In the genomic region with DNA sequence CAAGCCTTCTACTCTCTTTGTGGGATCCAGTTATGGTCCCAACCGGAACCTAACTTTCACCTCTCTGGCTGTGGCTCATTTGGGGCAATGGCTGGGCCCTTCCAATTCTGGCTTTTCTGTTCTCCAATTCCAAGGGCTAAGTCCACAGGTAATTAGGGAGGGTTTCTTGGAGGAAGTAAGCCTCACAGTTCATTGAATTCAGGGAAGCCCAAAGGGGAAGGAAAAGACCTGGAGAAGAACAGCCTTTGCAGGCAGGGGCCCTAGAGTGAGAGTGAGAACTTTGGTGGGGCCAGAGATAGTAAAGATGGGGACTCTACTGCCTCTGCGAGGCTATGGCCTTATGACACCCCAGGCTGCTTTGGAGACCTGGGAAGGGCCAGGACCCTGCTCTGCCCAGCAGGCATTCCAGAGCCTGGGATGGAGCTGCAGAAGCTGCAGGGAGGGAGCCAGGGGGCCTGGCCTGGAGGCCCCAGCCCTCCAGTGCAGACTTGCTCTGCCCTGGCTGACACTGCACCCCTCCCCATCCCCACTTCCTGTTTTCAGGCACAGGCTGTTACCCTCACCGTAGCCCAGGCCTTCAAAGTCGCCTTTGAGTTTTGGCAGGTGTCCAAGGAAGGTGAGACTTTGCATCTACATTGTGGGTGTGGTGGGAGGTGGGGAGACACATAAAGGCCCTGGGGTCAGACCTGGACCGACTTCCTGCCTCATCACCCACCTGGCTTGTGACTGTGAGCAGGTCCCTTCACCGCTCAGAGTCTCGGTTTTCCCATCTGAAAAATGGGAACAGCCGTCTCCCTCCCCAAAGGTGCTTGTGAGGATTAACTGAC, we compare ENCODE assay signal across 8 cellular contexts. TPM values are rescaled to one million over a fixed set of nuclear protein-coding genes. Genes with fewer than 3 reads are reported as not detected.
DNase-seq lines count a peak whose midpoint lies in the region; ATAC-seq and TF ChIP-seq lines count a peak whose summit lies in the region.

No MANE protein-coding gene starts in this region.

- H3K27me3 ChIP-seq in duodenal mucosa (ENCODE audit: control insufficient read depth in 1 of 2, insufficient read depth in 2 of 2, low read length in 2 of 2) (no peaks in the 10 kb centered on the region), esophagus muscularis mucosa (no peaks in the 10 kb centered on the region)

- H3K36me3 ChIP-seq in duodenal mucosa (ENCODE audit: control insufficient read depth in 1 of 2, insufficient read depth in 2 of 2, low read length in 2 of 2), result peaks cover 12 to 32% of the 10 kb centered on the region in 2 donors
- peaks cover 0 to 67% (median 53%) of the 10 kb centered on the region in 4 donors for H3K36me3 ChIP-seq in esophagus muscularis mucosa

- H3K36me3 Mint-ChIP-seq in activated B cell treated with CpG ODN at 0.5 μM for 24 hours (ENCODE audit: low read depth), result peaks cover 14% of the 10 kb centered on the region

- H3K4me3 ChIP-seq in duodenal mucosa (ENCODE audit: low read depth in 1 of 2, low read length in 2 of 2), result peak overlapping the region; percentile 6 to 8
- H3K4me3 ChIP-seq in esophagus muscularis mucosa, result no peak overlapping the region

- no peak for TF ChIP-seq EP300 in esophagus muscularis mucosa (IDR thresholded peaks at IDR 0.05)

- whole genome bisulfite sequencing in esophagus muscularis mucosa, result 77% methylated on average over 6 of the region's 8 CpGs

- no peaks in the 10 kb centered on the region for H3K27me3 Mint-ChIP-seq in activated B cell treated with CpG ODN at 0.5 μM for 24 hours

- ATAC-seq in GM18861 (IDR thresholded peaks at IDR 0.05; ENCODE audit: unreplicated experiment), result peak; percentile 57
- ATAC-seq in HG03159 (IDR thresholded peaks at IDR 0.05; ENCODE audit: unreplicated experiment), result peak; percentile 85
- peak; percentile 94 for ATAC-seq in activated B cell treated with CpG ODN at 0.5 μM for 24 hours (ENCODE audit: low read depth)

- TF ChIP-seq POLR2A in esophagus muscularis mucosa (IDR thresholded peaks at IDR 0.05; ENCODE audit: low read depth), result no peak

- POLR2A ChIA-PET in activated B cell treated with CpG ODN at 0.5 μM for 24 hours (lab: Charles Lee), result no interaction called here

- H3K4me1 Mint-ChIP-seq in activated B cell treated with CpG ODN at 0.5 μM for 24 hours, result peaks cover 57% of the 10 kb centered on the region

- peak; percentile 43 for DNase-seq in activated B cell treated with CpG ODN at 0.5 μM for 24 hours
- peak; percentile 19 to 38 for DNase-seq in stimulated activated CD8-positive, alpha-beta memory T cell treated with anti-CD3 and anti-CD28 coated beads, Interleukin-2, amount 100 ng/mL, for 48 hours (ENCODE audit: low read depth in 2 of 2)
- no peak for DNase-seq in T1000 (lab: John Stamatoyannopoulos, UW)
- no peak for DNase-seq in esophagus muscularis mucosa (ENCODE audit: extremely low spot score)
- no peak for DNase-seq in NCI-H1930 (lab: John Stamatoyannopoulos, UW)

- intact Hi-C loops in activated B cell treated with CpG ODN at 0.5 μM for 24 hours (cut with micrococcal nuclease) (loop anchor here (1.0 to 5.0 kb wide), 2 partner anchors 13 to 55 kb away; a partner anchor contains a TSS), esophagus muscularis mucosa (cut with DNase I) (no loop called here)

- H3K27ac ChIP-seq in duodenal mucosa (ENCODE audit: low read depth, low read length) (peak overlapping the region; percentile 34), esophagus muscularis mucosa (replicated peaks in 1 of 4) (peak overlapping the region in 2 of 4 donors; percentile 7 to 30)

- TF ChIP-seq CTCF in activated B cell treated with CpG ODN at 0.5 μM for 24 hours (IDR thresholded peaks at IDR 0.05) (no peak), esophagus muscularis mucosa (IDR thresholded peaks at IDR 0.05) (no peak)

- H3K9me3 ChIP-seq in duodenal mucosa (ENCODE audit: control insufficient read depth in 1 of 2, low read length in 2 of 2) (no peaks in the 10 kb centered on the region), esophagus muscularis mucosa (no peaks in the 10 kb centered on the region)

- H3K4me3 Mint-ChIP-seq in activated B cell treated with CpG ODN at 0.5 μM for 24 hours, result no peak overlapping the region

- peak overlapping the region; percentile 11 to 28 for H3K9ac ChIP-seq in duodenal mucosa (ENCODE audit: low read depth in 1 of 2, low read length in 2 of 2)

- CTCF ChIA-PET in activated B cell treated with CpG ODN at 0.5 μM for 24 hours (lab: Charles Lee), result no interaction called here

- H3K4me1 ChIP-seq in duodenal mucosa (ENCODE audit: control insufficient read depth in 1 of 2, insufficient read depth in 2 of 2, low read length in 2 of 2), result peaks cover 27 to 28% of the 10 kb centered on the region in 2 donors
- peaks cover 37 to 73% (median 51%) of the 10 kb centered on the region in 4 donors for H3K4me1 ChIP-seq in esophagus muscularis mucosa

- no peaks in the 10 kb centered on the region for H3K9me3 Mint-ChIP-seq in activated B cell treated with CpG ODN at 0.5 μM for 24 hours

- peak overlapping the region; percentile 85 for H3K27ac Mint-ChIP-seq in activated B cell treated with CpG ODN at 0.5 μM for 24 hours

RNA-seq across cellular contexts. Expression of a gene that starts 18.9 kb away (rescaled TPM):
- 8.7 and 10.8 TPM in 2 replicates for total RNA-seq in activated B cell treated with CpG ODN at 0.5 μM for 24 hours
- 10 to 100 TPM; 12.6 to 21.2 (median 16.3) TPM for total RNA-seq in esophagus muscularis mucosa

RNA-seq across cellular contexts. Expression of a gene that starts 54.3 kb away (rescaled TPM):
- total RNA-seq in activated B cell treated with CpG ODN at 0.5 μM for 24 hours (0.20 and 0.34 TPM in 2 replicates), esophagus muscularis mucosa (10 to 100 TPM; 20.2 to 22.8 (median 20.7) TPM)

Comparison
In these comparisons a context has a peak if more than half of its experiments do, and no peak if none do; other contexts are left out.
1. DNase-seq: peak in activated B cell treated with CpG ODN at 0.5 μM for 24 hours (single experiment) and stimulated activated CD8-positive, alpha-beta memory T cell treated with anti-CD3 and anti-CD28 coated beads, Interleukin-2, amount 100 ng/mL, for 48 hours (2 of 2); none in T1000 (single experiment), esophagus muscularis mucosa (single experiment) and NCI-H1930 (0 of 2).
2. H3K4me3 ChIP-seq: peak in duodenal mucosa (2 of 2); none in esophagus muscularis mucosa (0 of 4).
3. RNA of a gene that starts 54.3 kb away (total RNA-seq): 20.2 to 22.8 TPM in esophagus muscularis mucosa; 0.20 to 0.34 TPM in activated B cell treated with CpG ODN at 0.5 μM for 24 hours; every median in the first group is over 10 times any median in the second.
4. Peak in every context shown above with its lines, with median percentiles within 50 percentile points of each other: ATAC-seq.